ENCODE assay signal across 9 cellular contexts in the genomic region with DNA sequence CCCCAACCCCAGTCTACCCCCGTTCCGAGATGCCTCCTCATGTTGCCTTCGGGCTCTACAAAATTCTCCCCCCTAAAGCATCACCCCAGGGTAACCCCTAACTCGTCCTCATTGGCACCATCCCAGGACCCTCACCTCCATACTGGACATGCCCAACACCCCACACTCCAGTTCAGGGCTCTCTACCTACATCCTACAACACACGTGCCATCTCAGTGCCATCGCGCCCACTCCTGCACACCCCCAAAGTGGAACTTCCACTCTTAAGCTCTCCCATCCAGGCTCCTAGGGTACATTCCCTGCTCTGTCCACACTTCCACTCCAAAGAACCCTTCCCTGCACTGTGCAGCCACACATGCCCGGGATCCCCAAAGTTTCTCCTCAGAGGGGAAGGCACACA. TPM values are rescaled to one million over a fixed set of nuclear protein-coding genes. Genes with fewer than 3 reads are reported as not detected.
DNase-seq lines count a peak whose midpoint lies in the region; ATAC-seq, FAIRE-seq and TF ChIP-seq lines count a peak whose summit lies in the region.
"Had no signal": no experiment of that assay in that cellular context is flagged by ENCODE, and none has a peak within 500 bp of the region (broad histone marks: within the 10 kb centered on the region; RNA-seq: fewer than 3 reads in every experiment).

No MANE protein-coding gene starts in this region.

- peaks cover 15% of the 10 kb centered on the region for H3K36me3 Mint-ChIP-seq in activated CD4-positive, alpha-beta T cell treated with anti-CD3 and anti-CD28 coated beads, Interleukin-2, amount 10 ng/mL, durations not matched to agents 7 days and 5 days (ENCODE audit: low read depth)

- ATAC-seq in GM12878 (no peak), right lobe of liver (peak in 3 of 4 donors; percentile 6 to 14 (median 12)), HG02588 (IDR thresholded peaks at IDR 0.05; ENCODE audit: unreplicated experiment) (no peak), HG02884 (IDR thresholded peaks at IDR 0.05; ENCODE audit: unreplicated experiment) (no peak)

- peak overlapping the region; percentile 93 for H3K4me3 Mint-ChIP-seq in activated CD4-positive, alpha-beta T cell treated with anti-CD3 and anti-CD28 coated beads, Interleukin-2, amount 10 ng/mL, durations not matched to agents 7 days and 5 days

- BruUV-seq in GM12878 (replicated peaks; lab: Mats Ljungman, UMichigan): no TSS peak

- no peak for DNase-seq in activated CD4-positive, alpha-beta T cell treated with anti-CD3 and anti-CD28 coated beads, Interleukin-2, amount 10 ng/mL, durations not matched to agents 7 days and 5 days
- DNase-seq in activated CD4-positive, alpha-beta T cell treated with anti-CD3 and anti-CD28 coated beads for 1 hour: no peak
- DNase-seq in GM12878 (ENCODE audit: low read depth, low spot score): no peak
- no peak for DNase-seq in right lobe of liver
- no peak for DNase-seq in thyroid gland
- DNase-seq in DMS53 treated with DMSO at 0.1 percent for 48 hours (lab: John Stamatoyannopoulos, UW; ENCODE audit: unreplicated experiment): no peak
- DNase-seq: effector CD4-positive, alpha-beta T cell had no signal

- peaks cover 21% of the 10 kb centered on the region for H3K4me1 ChIP-seq in GM12878 (ENCODE audit: control insufficient read depth, insufficient read depth, low read length)
- H3K4me1 ChIP-seq in right lobe of liver: peaks cover 0 to 30% (median 0%) of the 10 kb centered on the region in 4 donors
- peaks cover 9 to 35% of the 10 kb centered on the region in 2 donors for H3K4me1 ChIP-seq in thyroid gland

- H4K20me1 ChIP-seq in GM12878 (ENCODE audit: control insufficient read depth, insufficient read depth): peaks cover 8% of the 10 kb centered on the region

- H3K27me3 ChIP-seq in GM12878 (replicated peaks in 1 of 2; ENCODE audit: control insufficient read depth in 2 of 2, insufficient read depth in 2 of 2, low read length in 1 of 2): no peaks in the 10 kb centered on the region
- no peaks in the 10 kb centered on the region for H3K27me3 ChIP-seq in right lobe of liver
- no peaks in the 10 kb centered on the region for H3K27me3 ChIP-seq in thyroid gland

- TF ChIP-seq POLR2A in GM12878 (IDR thresholded peaks at IDR 0.05; ENCODE audit: low read depth, low read length) (no peak), right lobe of liver (IDR thresholded peaks at IDR 0.05) (no peak), thyroid gland (IDR thresholded peaks at IDR 0.05) (no peak)

- POLR2A ChIA-PET in activated CD4-positive, alpha-beta T cell treated with anti-CD3 and anti-CD28 coated beads, Interleukin-2, amount 10 ng/mL, durations not matched to agents 7 days and 5 days (lab: Charles Lee): no interaction called here
- POLR2A ChIA-PET in GM12878 (lab: Charles Lee): interaction anchor here (0.5 to 1.1 kb wide), 3 partner anchors 43 to 169 kb away, joined by 3 to 4 read pairs (median 3); a partner anchor contains a TSS

- intact Hi-C loops in GM12878 (cut with micrococcal nuclease; ENCODE audit: unreplicated experiment): no loop called here
- intact Hi-C loops in right lobe of liver (cut with DNase I): no loop called here
- intact Hi-C loops in thyroid gland (cut with DNase I): loop anchor here (5.0 kb wide), 1 partner anchor 33 kb away; no protein-coding TSS in a partner anchor

- no peak for TF ChIP-seq RAD21 in GM12878 (IDR thresholded peaks at IDR 0.05; ENCODE audit: insufficient read depth, low read depth, low read length)

- WGBS in GM12878 (ENCODE audit: insufficient coverage, insufficient replicate concordance, low lambda C conversion rate, missing lambda C conversion rate): 28% methylated on average over 8 of the region's 8 CpGs
- 32% methylated on average over 8 of the region's 8 CpGs for WGBS in right lobe of liver (ENCODE audit: insufficient coverage, low coverage, low lambda C conversion rate, missing lambda C conversion rate)
- 20 to 26% methylated on average over 8 of the region's 8 CpGs for WGBS in thyroid gland, 2 donors

- peak overlapping the region; percentile 100 for H3K4me3 ChIP-seq in GM12878
- H3K4me3 ChIP-seq in right lobe of liver: peak overlapping the region; percentile 92 to 98 (median 97)
- H3K4me3 ChIP-seq in thyroid gland (replicated peaks in 1 of 3): peak overlapping the region; percentile 29 to 99 (median 66)

- peaks cover 66% of the 10 kb centered on the region for H3K79me2 ChIP-seq in GM12878 (ENCODE audit: control insufficient read depth, insufficient read depth, low read length)

- H3K27ac ChIP-seq in GM12878 (ENCODE audit: control insufficient read depth, insufficient read depth): peak overlapping the region; percentile 83
- peak overlapping the region in 2 of 3 donors; percentile 87 to 94 for H3K27ac ChIP-seq in right lobe of liver
- peak overlapping the region in 1 of 3 donors; percentile 81 for H3K27ac ChIP-seq in thyroid gland

- H3K27me3 Mint-ChIP-seq in activated CD4-positive, alpha-beta T cell treated with anti-CD3 and anti-CD28 coated beads, Interleukin-2, amount 10 ng/mL, durations not matched to agents 7 days and 5 days: no peaks in the 10 kb centered on the region

- peaks cover 58% of the 10 kb centered on the region for H3K4me1 Mint-ChIP-seq in activated CD4-positive, alpha-beta T cell treated with anti-CD3 and anti-CD28 coated beads, Interleukin-2, amount 10 ng/mL, durations not matched to agents 7 days and 5 days

- H3K36me3 ChIP-seq in GM12878 (ENCODE audit: control insufficient read depth in 2 of 2, insufficient read depth in 2 of 2, low read length in 1 of 2) (peaks cover 3 to 6% of the 10 kb centered on the region in 2 experiments; a peak in 3 of 4 replicates), right lobe of liver (no peaks in the 10 kb centered on the region), thyroid gland (no peaks in the 10 kb centered on the region)

- no peaks in the 10 kb centered on the region for H3K9me3 ChIP-seq in GM12878 (replicated peaks; ENCODE audit: control insufficient read depth, insufficient read depth, low read length)
- no peaks in the 10 kb centered on the region for H3K9me3 ChIP-seq in right lobe of liver
- H3K9me3 ChIP-seq in thyroid gland: no peaks in the 10 kb centered on the region

- TF ChIP-seq CTCF in GM12878 (IDR thresholded peaks at IDR 0.05 in 2 of 3, conservative IDR thresholded peaks at IDR 0.05 in 1 of 3; ENCODE audit: control insufficient read depth in 2 of 3, extremely low read depth in 1 of 3, insufficient read depth in 1 of 3, low read depth in 3 of 3, low read length in 3 of 3) (no peak), right lobe of liver (IDR thresholded peaks at IDR 0.05) (no peak), thyroid gland (IDR thresholded peaks at IDR 0.05) (no peak)

- no peak overlapping the region for H2AFZ ChIP-seq in GM12878 (ENCODE audit: control insufficient read depth, low read depth, low read length)

- H3K4me2 ChIP-seq in GM12878 (ENCODE audit: control insufficient read depth, insufficient read depth): peak overlapping the region; percentile 38

- no peak for TF ChIP-seq EP300 in GM12878 (IDR thresholded peaks at IDR 0.05; ENCODE audit: borderline replicate concordance in 1 of 2, control insufficient read depth in 1 of 2, low read depth in 2 of 2, low read length in 2 of 2)

- RAD21 ChIA-PET in GM12878 (lab: Charles Lee; ENCODE audit: unreplicated experiment): interaction anchor here (1.2 to 1.9 kb wide), 4 partner anchors 27 to 144 kb away, joined by 4 to 9 read pairs (median 6); a partner anchor contains a TSS

- H3K27ac Mint-ChIP-seq in activated CD4-positive, alpha-beta T cell treated with anti-CD3 and anti-CD28 coated beads, Interleukin-2, amount 10 ng/mL, durations not matched to agents 7 days and 5 days: peak overlapping the region; percentile 91

- CTCF ChIA-PET in activated CD4-positive, alpha-beta T cell treated with anti-CD3 and anti-CD28 coated beads, Interleukin-2, amount 10 ng/mL, durations not matched to agents 7 days and 5 days (lab: Charles Lee): interaction anchor here (0.6 to 2.3 kb wide), 3 partner anchors 9 to 196 kb away, joined by 5 to 12 read pairs (median 6); no protein-coding TSS in a partner anchor
- CTCF ChIA-PET in GM12878 (lab: Yijun Ruan, JAX): interaction anchor here (0.9 to 4.5 kb wide), 9 partner anchors 9 to 210 kb away, joined by 3 to 24 read pairs (median 6); a partner anchor contains a TSS

- SMC1A ChIA-PET in GM12878 (lab: Charles Lee; ENCODE audit: uncharacterized antibody, unreplicated experiment): interaction anchor here (1.1 to 1.5 kb wide), 3 partner anchors 9 to 142 kb away, joined by 3 read pairs; no protein-coding TSS in a partner anchor

- H3K9ac ChIP-seq in GM12878 (ENCODE audit: control insufficient read depth, insufficient read depth, low read length): peak overlapping the region; percentile 91

- H3K9me3 Mint-ChIP-seq in activated CD4-positive, alpha-beta T cell treated with anti-CD3 and anti-CD28 coated beads, Interleukin-2, amount 10 ng/mL, durations not matched to agents 7 days and 5 days: no peaks in the 10 kb centered on the region

- in situ Hi-C loops in GM12878 (cut with MboI): no loop called here

- FAIRE-seq in GM12878 (lab: Jason Lieb, UNC): peak; percentile 38

RNA-seq across cellular contexts. Expression of a gene that starts 0.8 kb away (rescaled TPM):
- 10 to 100 TPM; 16.9 to 20.5 TPM for total RNA-seq in activated CD4-positive, alpha-beta T cell treated with anti-CD3 and anti-CD28 coated beads, Interleukin-2, amount 10 ng/mL, durations not matched to agents 7 days and 5 days
- 13.5 and 18.7 TPM in 2 replicates for total RNA-seq in GM12878 (2013; cell fraction: nucleolus; rRNA removed)
- total RNA-seq in GM12878 (2014; rRNA removed) (7.9 and 10.1 TPM in 2 replicates), GM12878 (2014; rRNA removed; fragmentation: Illumina TruSeq; extraction: Trizol) (5.8 and 6.9 TPM in 2 replicates), GM12878 (2021) (13.0 and 13.3 TPM in 2 replicates), right lobe of liver (1 to 10 TPM; 5.8 to 9.5 (median 7.4) TPM), thyroid gland (10 to 100 TPM; 20.1 to 40.1 (median 23.1) TPM)
- polyA plus RNA-seq in GM12878 (2011; ENCODE audit: low read depth): 5.4 TPM
- polyA plus RNA-seq in GM12878 (2011; rRNA removed) (3.3 and 4.2 TPM in 2 replicates), GM12878 (2014; fragmentation: Illumina TruSeq; extraction: Trizol) (8.0 and 8.7 TPM in 2 replicates), GM12878 (2014; fragmentation: Nextera tagmentation; extraction: Ambion mirVana) (1 to 10 TPM; 1.3 to 1.8 TPM), GM12878 (2014; rRNA removed) (14.1 and 14.2 TPM in 2 replicates), GM12878 (2016; fragmentation: Nextera tagmentation; extraction: Ambion mirVana) (1 to 10 TPM; 6.7 to 8.8 TPM)
- 4.9 and 8.7 TPM in 2 replicates for polyA plus RNA-seq in GM12878 (2011; cell fraction: cytosol; rRNA removed)
- 11.0 and 19.0 TPM in 2 replicates for polyA plus RNA-seq in GM12878 (2011; cell fraction: nucleus; rRNA removed)
- polyA plus RNA-seq in GM12878 (2012): 5.9 and 11.6 TPM in 2 replicates
- 2.9 and 4.9 TPM in 2 replicates for polyA minus RNA-seq in GM12878 (2011; rRNA and poly(A)+ RNA removed)
- polyA minus RNA-seq in GM12878 (2011; cell fraction: cytosol; rRNA and poly(A)+ RNA removed): 1.2 and 1.5 TPM in 2 replicates
- 3.6 and 4.2 TPM in 2 replicates for polyA minus RNA-seq in GM12878 (2011; cell fraction: nucleus; rRNA and poly(A)+ RNA removed)

RNA-seq across cellular contexts. Expression of a gene that starts 1.2 kb away (rescaled TPM):
- 10 to 100 TPM; 77.9 to 86.4 TPM for total RNA-seq in activated CD4-positive, alpha-beta T cell treated with anti-CD3 and anti-CD28 coated beads, Interleukin-2, amount 10 ng/mL, durations not matched to agents 7 days and 5 days
- 77.4 and 81.2 TPM in 2 replicates for total RNA-seq in GM12878 (2013; cell fraction: nucleolus; rRNA removed)
- total RNA-seq in GM12878 (2014; rRNA removed) (51.1 and 54.8 TPM in 2 replicates), GM12878 (2014; rRNA removed; fragmentation: Illumina TruSeq; extraction: Trizol) (17.5 and 18.9 TPM in 2 replicates), GM12878 (2021) (55.0 and 56.1 TPM in 2 replicates), right lobe of liver (10 to 100 TPM; 16.9 to 28.1 (median 23.7) TPM), thyroid gland (10 to 100 TPM; 54.1 to 73.4 (median 67.7) TPM)
- polyA plus RNA-seq in GM12878 (2011; ENCODE audit: low read depth): 12.4 TPM
- polyA plus RNA-seq in GM12878 (2011; rRNA removed) (19.7 and 26.1 TPM in 2 replicates), GM12878 (2014; fragmentation: Illumina TruSeq; extraction: Trizol) (4.5 and 16.0 TPM in 2 replicates), GM12878 (2014; fragmentation: Nextera tagmentation; extraction: Ambion mirVana) (1 to 10 TPM in 1 of 2 experiments, under 1 TPM in 1; 0.42 to 1.6 TPM), GM12878 (2014; rRNA removed) (62.8 and 65.4 TPM in 2 replicates), GM12878 (2016; fragmentation: Nextera tagmentation; extraction: Ambion mirVana) (10 to 100 TPM in 1 of 2 experiments, 1 to 10 TPM in 1; 6.6 to 27.9 TPM)
- 45.1 and 60.8 TPM in 2 replicates for polyA plus RNA-seq in GM12878 (2011; cell fraction: cytosol; rRNA removed)
- 186 and 249 TPM in 2 replicates for polyA plus RNA-seq in GM12878 (2011; cell fraction: nucleus; rRNA removed)
- polyA plus RNA-seq in GM12878 (2012): 35.8 and 44.1 TPM in 2 replicates
- polyA minus RNA-seq in GM12878 (2011; rRNA and poly(A)+ RNA removed): 30.9 and 64.5 TPM in 2 replicates
- polyA minus RNA-seq in GM12878 (2011; cell fraction: cytosol; rRNA and poly(A)+ RNA removed): 18.6 and 18.7 TPM in 2 replicates
- polyA minus RNA-seq in GM12878 (2011; cell fraction: nucleus; rRNA and poly(A)+ RNA removed): 39.0 and 63.6 TPM in 2 replicates

RNA-seq across cellular contexts. Expression of a gene that starts 28.1 kb away (rescaled TPM):
- 100 to 1,000 TPM; 175 to 178 TPM for total RNA-seq in activated CD4-positive, alpha-beta T cell treated with anti-CD3 and anti-CD28 coated beads, Interleukin-2, amount 10 ng/mL, durations not matched to agents 7 days and 5 days
- 23.7 and 25.9 TPM in 2 replicates for total RNA-seq in GM12878 (2013; cell fraction: nucleolus; rRNA removed)
- total RNA-seq in GM12878 (2014; rRNA removed): 25.1 and 35.4 TPM in 2 replicates
- 13.3 and 14.4 TPM in 2 replicates for total RNA-seq in GM12878 (2014; rRNA removed; fragmentation: Illumina TruSeq; extraction: Trizol)
- 88.9 and 98.8 TPM in 2 replicates for total RNA-seq in GM12878 (2021)
- polyA plus RNA-seq in GM12878 (2011; ENCODE audit: low read depth): 30.7 TPM
- polyA plus RNA-seq in GM12878 (2011; rRNA removed): 7.7 and 12.6 TPM in 2 replicates
- 22.8 and 23.6 TPM in 2 replicates for polyA plus RNA-seq in GM12878 (2011; cell fraction: cytosol; rRNA removed)
- polyA plus RNA-seq in GM12878 (2011; cell fraction: nucleus; rRNA removed): 70.9 and 92.1 TPM in 2 replicates
- polyA plus RNA-seq in GM12878 (2012): 56.6 and 58.8 TPM in 2 replicates
- polyA plus RNA-seq in GM12878 (2014; fragmentation: Illumina TruSeq; extraction: Trizol): 16.9 and 31.3 TPM in 2 replicates
- polyA plus RNA-seq in GM12878 (2014; fragmentation: Nextera tagmentation; extraction: Ambion mirVana): 10 to 100 TPM in 1 of 2 experiments, 1 to 10 TPM in 1; 2.3 to 11.8 TPM
- 34.4 and 45.7 TPM in 2 replicates for polyA plus RNA-seq in GM12878 (2014; rRNA removed)
- 10 to 100 TPM; 44.6 to 50.7 TPM for polyA plus RNA-seq in GM12878 (2016; fragmentation: Nextera tagmentation; extraction: Ambion mirVana)
- polyA minus RNA-seq in GM12878 (2011; rRNA and poly(A)+ RNA removed): 21.4 and 38.0 TPM in 2 replicates
- polyA minus RNA-seq in GM12878 (2011; cell fraction: cytosol; rRNA and poly(A)+ RNA removed): 27.0 and 27.5 TPM in 2 replicates
- polyA minus RNA-seq in GM12878 (2011; cell fraction: nucleus; rRNA and poly(A)+ RNA removed): 11.1 and 26.6 TPM in 2 replicates
- 10 to 100 TPM; 15.1 to 20.2 (median 16.9) TPM for total RNA-seq in right lobe of liver
- 10 to 100 TPM; 23.7 to 40.7 (median 32.7) TPM for total RNA-seq in thyroid gland

RNA-seq across cellular contexts. Expression of a gene that starts 43.4 kb away (rescaled TPM):
- 100 to 1,000 TPM; 104 to 108 TPM for total RNA-seq in activated CD4-positive, alpha-beta T cell treated with anti-CD3 and anti-CD28 coated beads, Interleukin-2, amount 10 ng/mL, durations not matched to agents 7 days and 5 days
- total RNA-seq in GM12878 (2013; cell fraction: nucleolus; rRNA removed): 38.3 and 43.7 TPM in 2 replicates
- total RNA-seq in GM12878 (2014; rRNA removed) (73.7 and 76.6 TPM in 2 replicates), GM12878 (2014; rRNA removed; fragmentation: Illumina TruSeq; extraction: Trizol) (35.8 and 36.2 TPM in 2 replicates), GM12878 (2021) (109 and 112 TPM in 2 replicates), right lobe of liver (1 to 10 TPM; 1.8 to 8.0 (median 4.4) TPM), thyroid gland (10 to 100 TPM in 3 of 4 donors, 1 to 10 TPM in 1; 9.3 to 18.5 (median 11.8) TPM)
- 47.6 TPM for polyA plus RNA-seq in GM12878 (2011; ENCODE audit: low read depth)
- polyA plus RNA-seq in GM12878 (2011; rRNA removed) (22.1 and 60.9 TPM in 2 replicates), GM12878 (2014; fragmentation: Illumina TruSeq; extraction: Trizol) (29.2 and 53.2 TPM in 2 replicates), GM12878 (2014; fragmentation: Nextera tagmentation; extraction: Ambion mirVana) (10 to 100 TPM in 1 of 2 experiments, 1 to 10 TPM in 1; 9.1 to 16.3 TPM), GM12878 (2014; rRNA removed) (60.9 and 68.9 TPM in 2 replicates), GM12878 (2016; fragmentation: Nextera tagmentation; extraction: Ambion mirVana) (100 to 1,000 TPM; 116 to 129 TPM)
- 97.3 and 105 TPM in 2 replicates for polyA plus RNA-seq in GM12878 (2011; cell fraction: cytosol; rRNA removed)
- polyA plus RNA-seq in GM12878 (2011; cell fraction: nucleus; rRNA removed): 43.9 and 51.7 TPM in 2 replicates
- polyA plus RNA-seq in GM12878 (2012): 89.1 and 92.1 TPM in 2 replicates
- polyA minus RNA-seq in GM12878 (2011; rRNA and poly(A)+ RNA removed): 78.3 and 105 TPM in 2 replicates
- polyA minus RNA-seq in GM12878 (2011; cell fraction: cytosol; rRNA and poly(A)+ RNA removed): 30.7 and 31.9 TPM in 2 replicates
- polyA minus RNA-seq in GM12878 (2011; cell fraction: nucleus; rRNA and poly(A)+ RNA removed): 19.5 and 29.7 TPM in 2 replicates

Comparison
In these comparisons a context has a peak if more than half of its experiments do, and no peak if none do; other contexts are left out.
1. ATAC-seq: peak in right lobe of liver (3 of 4); none in GM12878 (single experiment), HG02588 (single experiment) and HG02884 (single experiment).
2. Peak in every context shown above with its lines, with median percentiles within 50 percentile points of each other: H3K4me3 ChIP-seq.